Comparison of ENCODE assay signal across 2 cellular contexts in genomic region chr11:5489571-5490357, GRCh38.
TF ChIP-seq lines count a peak whose summit lies in the region.

No MANE protein-coding gene starts in this region.

TF ChIP-seq in HCT116, 20 proteins besides CTCF, POLR2A, EP300 and RAD21:
- TF ChIP-seq SRF (IDR thresholded peaks at IDR 0.05; ENCODE audit: low read depth) (no peak), EZH2 (IDR thresholded peaks at IDR 0.05) (no peak), JUND (IDR thresholded peaks at IDR 0.05) (no peak), EZH2phosphoT487 (IDR thresholded peaks at IDR 0.05; ENCODE audit: borderline replicate concordance) (no peak), MAX (IDR thresholded peaks at IDR 0.05) (no peak)

TF ChIP-seq in SK-N-SH, 30 proteins besides CTCF, POLR2A, EP300 and RAD21:
- no peak for TF ChIP-seq IRF3 (IDR thresholded peaks at IDR 0.05; ENCODE audit: low read depth, low read length)
- TF ChIP-seq NFIC (IDR thresholded peaks at IDR 0.05; ENCODE audit: borderline replicate concordance), result no peak
- TF ChIP-seq RCOR1 (IDR thresholded peaks at IDR 0.05; ENCODE audit: low read length), result no peak
- no peak for TF ChIP-seq TAF1 (IDR thresholded peaks at IDR 0.05; ENCODE audit: borderline replicate concordance, low read depth, low read length)
- TF ChIP-seq SIN3A (IDR thresholded peaks at IDR 0.05; ENCODE audit: borderline replicate concordance, low read depth, low read length), result no peak
- TF ChIP-seq RXRA (IDR thresholded peaks at IDR 0.05; ENCODE audit: borderline replicate concordance, low read depth), result no peak
- TF ChIP-seq CHD2 (IDR thresholded peaks at IDR 0.05; ENCODE audit: low read length, partially characterized antibody), result no peak
- no peak for TF ChIP-seq PBX3 (IDR thresholded peaks at IDR 0.05)
